15 cellular contexts compared by ENCODE assay signal in genomic region chr17:68319420-68320162, GRCh38. TPM values are rescaled to one million over a fixed set of nuclear protein-coding genes. Genes with fewer than 3 reads are reported as not detected.
DNase-seq lines count a peak whose midpoint lies in the region; ATAC-seq, FAIRE-seq and TF ChIP-seq lines count a peak whose summit lies in the region.
"Had no signal": no experiment of that assay in that cellular context is flagged by ENCODE, and none has a peak within 500 bp of the region (broad histone marks: within the 10 kb centered on the region; RNA-seq: fewer than 3 reads in every experiment).

No MANE protein-coding gene starts in this region.

- H4K20me1 ChIP-seq in PC-9 (ENCODE audit: insufficient read depth) = no peaks in the 10 kb centered on the region

- no TSS peak for BruUV-seq in PC-9 (replicated peaks; lab: Mats Ljungman, UMichigan)
- BruUV-seq in MCF 10A (replicated peaks; lab: Mats Ljungman, UMichigan) = no TSS peak

- H2AFZ ChIP-seq in PC-9 = no peak overlapping the region

- TF ChIP-seq POLR2A in H54 (IDR thresholded peaks at IDR 0.05; ENCODE audit: low read depth, low read length) = no peak

- H3K9me2 ChIP-seq in PC-9 (ENCODE audit: insufficient read depth) = no peaks in the 10 kb centered on the region

- H3K36me3 Mint-ChIP-seq in MCF 10A (ENCODE audit: insufficient read depth, unreplicated experiment) = no peaks in the 10 kb centered on the region

- H3F3A ChIP-seq in PC-9 (ENCODE audit: insufficient read depth, low read depth) = peaks cover 40% of the 10 kb centered on the region

- no peaks in the 10 kb centered on the region for H3K9me3 ChIP-seq in heart right ventricle
- no peaks in the 10 kb centered on the region for H3K9me3 ChIP-seq in PC-9 (ENCODE audit: insufficient read depth, low read depth)
- no peaks in the 10 kb centered on the region for H3K9me3 ChIP-seq in lower lobe of right lung
- H3K9me3 ChIP-seq: gastroesophageal sphincter had no signal

- no peak overlapping the region for H3K4me3 ChIP-seq in heart right ventricle
- no peak overlapping the region for H3K4me3 ChIP-seq in PC-9
- H3K4me3 ChIP-seq in lower lobe of right lung = no peak overlapping the region
- H3K4me3 ChIP-seq: gastroesophageal sphincter had no signal

- no peaks in the 10 kb centered on the region for H3K36me3 ChIP-seq in heart right ventricle
- no peaks in the 10 kb centered on the region for H3K36me3 ChIP-seq in PC-9 (ENCODE audit: low read depth)
- H3K36me3 ChIP-seq in lower lobe of right lung = no peaks in the 10 kb centered on the region
- H3K36me3 ChIP-seq: gastroesophageal sphincter had no signal

- no peaks in the 10 kb centered on the region for H3K27me3 ChIP-seq in heart right ventricle
- no peaks in the 10 kb centered on the region for H3K27me3 ChIP-seq in PC-9 (ENCODE audit: insufficient read depth, low read depth)
- no peaks in the 10 kb centered on the region for H3K27me3 ChIP-seq in lower lobe of right lung (ENCODE audit: low read depth)
- H3K27me3 ChIP-seq: gastroesophageal sphincter had no signal

- WGBS in heart right ventricle, 2 donors = 75 to 84% methylated on average over 12 of the region's 12 CpGs

- H3K27me3 Mint-ChIP-seq in MCF 10A (ENCODE audit: insufficient read depth, unreplicated experiment) = no peaks in the 10 kb centered on the region

- peak overlapping the region in 1 of 10 donors; percentile 22 for H3K27ac ChIP-seq in heart right ventricle
- H3K27ac ChIP-seq in PC-9 = peak overlapping the region; percentile 82; the same call in 1 of the 2 replicates
- no peak overlapping the region for H3K27ac ChIP-seq in lower lobe of right lung
- H3K27ac ChIP-seq: gastroesophageal sphincter had no signal

- FAIRE-seq in H54 (lab: Jason Lieb, UNC) = no peak

- H3K27ac Mint-ChIP-seq in MCF 10A (ENCODE audit: low read depth, unreplicated experiment) = no peak overlapping the region
- H3K27ac Mint-ChIP-seq: activated T-helper 2 cell treated with anti-CD3 and anti-CD28 coated beads, Interferon-gamma antibody, Interleukin-2, Interleukin-4, amounts not matched to agents 10 μg/mL and 5 μg/mL and 100 μg/mL, durations not matched to agents 14 hours and 24 hours and 36 hours had no signal

- CTCF ChIA-PET in PC-9 (lab: Charles Lee) = interaction anchor here (0.5 to 0.6 kb wide), 2 partner anchors 19 to 208 kb away, joined by 3 to 7 read pairs; no protein-coding TSS in a partner anchor
- CTCF ChIA-PET in MCF 10A (lab: Yijun Ruan, JAX) = interaction anchor here (0.6 kb wide), 1 partner anchor 407 kb away, joined by 3 read pairs; no protein-coding TSS in a partner anchor

- ATAC-seq in heart right ventricle (peak in 5 of 8 donors; percentile 23 to 55 (median 48)), lower lobe of right lung (peak; percentile 35 to 39), GM18519 (IDR thresholded peaks at IDR 0.05; ENCODE audit: low FRiP score, unreplicated experiment) (no peak)
- ATAC-seq: gastroesophageal sphincter, SK-N-SH treated with all-trans-retinoic acid at 6 μM for 48 hours had no signal

- H3K9me3 Mint-ChIP-seq in MCF 10A (ENCODE audit: unreplicated experiment) = no peaks in the 10 kb centered on the region
- H3K9me3 Mint-ChIP-seq: IgD-negative memory B cell had no signal

- POLR2A ChIA-PET in PC-9 (lab: Charles Lee; ENCODE audit: unreplicated experiment) = no interaction called here
- POLR2A ChIA-PET in MCF 10A (lab: Yijun Ruan, JAX) = interaction anchor here (0.8 kb wide), 1 partner anchor 120 kb away, joined by 3 read pairs; no protein-coding TSS in a partner anchor

- no peaks in the 10 kb centered on the region for H3K79me2 ChIP-seq in PC-9 (ENCODE audit: low read depth)

- no peak overlapping the region for H3K4me3 Mint-ChIP-seq in MCF 10A (ENCODE audit: unreplicated experiment)

- TF ChIP-seq CTCF in heart right ventricle (IDR thresholded peaks at IDR 0.05) (no peak), PC-9 (conservative IDR thresholded peaks at IDR 0.05) (no peak), lower lobe of right lung (IDR thresholded peaks at IDR 0.05) (no peak), MCF 10A (IDR thresholded peaks at IDR 0.05; ENCODE audit: unreplicated experiment) (no peak)

- peaks cover 15% of the 10 kb centered on the region for H3K4me1 Mint-ChIP-seq in MCF 10A (ENCODE audit: insufficient read depth, unreplicated experiment)

- H3K4me2 ChIP-seq in PC-9 = 0 out of 2 replicates have a peak overlapping the region, but pooled peaks have one; percentile 72

- no peak for DNase-seq in heart right ventricle
- no peak for DNase-seq in cardiac septum (ENCODE audit: low spot score)
- no peak for DNase-seq in PC-9
- DNase-seq in lower lobe of right lung = no peak
- no peak for DNase-seq in activated CD4-positive, alpha-beta T cell treated with anti-CD3 and anti-CD28 coated beads for 48 hours
- no peak for DNase-seq in MCF 10A (ENCODE audit: unreplicated experiment)
- DNase-seq in H54 (ENCODE audit: insufficient read length, low spot score) = no peak
- DNase-seq: activated CD8-positive, alpha-beta memory T cell treated with anti-CD3 and anti-CD28 coated beads for 24 hours; H7; NCI-H1105 had no signal

- intact Hi-C loops in heart right ventricle (cut with DNase I) (no loop called here), cardiac septum (cut with DNase I) (no loop called here), PC-9 (cut with micrococcal nuclease; ENCODE audit: unreplicated experiment) (no loop called here), lower lobe of right lung (cut with DNase I) (no loop called here), MCF 10A (cut with micrococcal nuclease) (no loop called here)

- H3K4me1 ChIP-seq in heart right ventricle = peaks cover 0 to 42% (median 4%) of the 10 kb centered on the region in 9 donors
- H3K4me1 ChIP-seq in PC-9 (replicated peaks; ENCODE audit: insufficient read depth) = peaks cover 33% of the 10 kb centered on the region
- peaks cover 9% of the 10 kb centered on the region for H3K4me1 ChIP-seq in lower lobe of right lung
- H3K4me1 ChIP-seq: gastroesophageal sphincter had no signal

RNA-seq across cellular contexts. Expression of gene ARSG, which starts 28.3 kb away (rescaled TPM):
- total RNA-seq in heart right ventricle (1 to 10 TPM; 2.5 to 6.2 (median 3.5) TPM), cardiac septum (2.7 TPM), PC-9 (2021) (4.0 and 6.6 TPM in 2 replicates), lower lobe of right lung (4.2 TPM), MCF 10A (2022) (5.0 and 5.9 TPM in 2 replicates)
- polyA plus RNA-seq in heart right ventricle = 1 to 10 TPM in 1 of 2 donors, under 1 TPM in 1; 0.95 to 3.5 TPM

RNA-seq across cellular contexts. Expression of gene SLC16A6, which starts 28.7 kb away (rescaled TPM):
- total RNA-seq in heart right ventricle (1 to 10 TPM in 2 of 10 donors, under 1 TPM in 7, not detected in 1; 0.16 to 1.9 (median 0.59) TPM), cardiac septum (0.19 TPM), PC-9 (2021) (0.70 and 0.83 TPM in 2 replicates), lower lobe of right lung (7.5 TPM), MCF 10A (2022) (1.4 and 1.6 TPM in 2 replicates)
- polyA plus RNA-seq in heart right ventricle = under 1 TPM; 0.14 to 0.80 TPM
